ENCODE assay signal across 22 cellular contexts in the genomic region with DNA sequence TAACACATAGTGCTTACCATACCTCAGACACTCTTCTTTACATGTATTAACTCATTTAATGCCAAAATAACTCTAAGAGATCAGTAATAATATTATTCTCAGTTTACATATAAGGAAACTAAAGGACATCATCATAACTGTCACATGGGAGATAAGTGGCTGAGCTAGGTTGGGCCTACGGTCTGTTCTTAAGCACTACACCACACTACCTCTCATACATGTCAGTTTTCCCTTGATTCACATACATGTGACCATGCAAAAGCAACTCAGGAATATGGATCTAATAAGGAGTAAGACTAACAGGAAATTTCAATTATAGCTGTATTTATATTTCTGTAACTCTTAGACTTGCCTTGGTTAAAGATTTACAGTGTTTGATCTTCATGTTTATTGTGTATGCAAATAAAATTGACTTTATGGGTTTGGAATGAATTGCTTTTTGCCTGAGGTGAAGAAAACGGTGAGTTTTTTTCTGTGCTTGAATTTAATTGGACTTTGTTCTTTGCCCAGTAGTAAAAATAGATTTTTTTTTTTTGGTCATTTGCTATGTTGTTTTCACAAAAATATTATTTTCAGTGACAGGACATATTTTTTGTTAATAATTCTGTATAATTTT.
DNase-seq lines count a peak whose midpoint lies in the region; ATAC-seq, FAIRE-seq and TF ChIP-seq lines count a peak whose summit lies in the region.
"Had no signal": no experiment of that assay in that cellular context is flagged by ENCODE, and none has a peak within 500 bp of the region (broad histone marks: within the 10 kb centered on the region; RNA-seq: fewer than 3 reads in every experiment).

No MANE protein-coding gene starts in this region.

- TF ChIP-seq POLR2A in right lobe of liver (IDR thresholded peaks at IDR 0.05) (no peak), transverse colon (IDR thresholded peaks at IDR 0.05) (no peak)

- TF ChIP-seq CTCF in LNCaP clone FGC (IDR thresholded peaks at IDR 0.05; ENCODE audit: control insufficient read depth, extremely low read depth, insufficient read depth) (no peak), right lobe of liver (IDR thresholded peaks at IDR 0.05) (no peak), transverse colon (IDR thresholded peaks at IDR 0.05) (no peak)

- no peaks in the 10 kb centered on the region for H3K9me3 ChIP-seq in right lobe of liver
- H3K9me3 ChIP-seq in transverse colon, result no peaks in the 10 kb centered on the region
- H3K9me3 ChIP-seq: BLaER1 treated with 17β-estradiol and CSF1 and Interleukin-3, amounts not matched to agents 10 nM and 100 nM; Peyer's patch had no signal

- 37% methylated on average over 2 of the region's 2 CpGs for WGBS in right lobe of liver (ENCODE audit: insufficient coverage, low coverage, low lambda C conversion rate, missing lambda C conversion rate)
- WGBS in transverse colon (ENCODE audit: low coverage in 1 of 2), 2 donors, result 46 to 49% methylated on average over 2 of the region's 2 CpGs

- intact Hi-C loops in right lobe of liver (cut with DNase I) (no loop called here), transverse colon (cut with DNase I; ENCODE audit: low total_unique reads) (no loop called here)

- no peak overlapping the region; the same call in 1 of the 2 replicates for H3K4me3 ChIP-seq in LNCaP clone FGC (ENCODE audit: low read depth, low read length)
- no peak overlapping the region for H3K4me3 ChIP-seq in right lobe of liver
- no peak overlapping the region for H3K4me3 ChIP-seq in transverse colon
- H3K4me3 ChIP-seq: BLaER1 treated with 17β-estradiol and CSF1 and Interleukin-3, amounts not matched to agents 10 nM and 100 nM; K562; Peyer's patch had no signal

- no peak for TF ChIP-seq EP300 in transverse colon (IDR thresholded peaks at IDR 0.05; ENCODE audit: low read depth)

- H3K4me1 ChIP-seq in right lobe of liver, result peaks cover 0 to 16% (median 4%) of the 10 kb centered on the region in 4 donors
- peaks cover 0 to 75% (median 15%) of the 10 kb centered on the region in 4 donors for H3K4me1 ChIP-seq in transverse colon
- H3K4me1 ChIP-seq: Peyer's patch had no signal

- ATAC-seq in right lobe of liver (peak; percentile 65 to 79 (median 76)), HG03196 (IDR thresholded peaks at IDR 0.05; ENCODE audit: unreplicated experiment) (no peak)
- ATAC-seq: CD8-positive, alpha-beta T cell; HCT116; K562 had no signal

- H3K27ac ChIP-seq in right lobe of liver (peak overlapping the region in 2 of 3 donors; percentile 6 to 11), transverse colon (peak overlapping the region; percentile 12 to 66 (median 17))
- H3K27ac ChIP-seq: BLaER1 treated with 17β-estradiol and CSF1 and Interleukin-3, amounts not matched to agents 10 nM and 100 nM; Peyer's patch had no signal

- in situ Hi-C loops in transverse colon (cut with MboI; ENCODE audit: low pct_ligation_motif_present in 1 of 4, low pct_unique_long_range_greater_than_20kb in 1 of 4, low sequenced_read_pairs in 3 of 4), result no loop called here

- FAIRE-seq in colon (lab: Jason Lieb, UNC), result peak; percentile 95
- FAIRE-seq: GM12892, H1, K562 had no signal

- DNase-seq in LNCaP clone FGC (ENCODE audit: low read depth), result peak; percentile 70
- DNase-seq in right lobe of liver, result no peak
- DNase-seq in transverse colon, result no peak
- DNase-seq in NCI-H345 (lab: John Stamatoyannopoulos, UW), result no peak
- DNase-seq in SW480 (ENCODE audit: low spot score), result no peak
- DNase-seq: Calu3; CD8-positive, alpha-beta T cell; NCI-H1092; NCI-H1436; NCI-H187 treated with DMSO at 0.1 percent for 48 hours; NCI-H2227 treated with DMSO at 0.1 percent for 48 hours; NCI-H510A treated with DMSO at 0.1 percent for 48 hours; NCI-H774; NK-92 treated with Interleukin-12 subunit alpha and Interleukin-12 subunit beta, amount 100 ng/mL, for 24 hours; Peyer's patch had no signal

- H3K36me3 ChIP-seq in right lobe of liver, result peaks cover 0 to 12% (median 5%) of the 10 kb centered on the region in 4 donors
- H3K36me3 ChIP-seq in transverse colon, result peaks cover 0 to 22% (median 11%) of the 10 kb centered on the region in 4 donors

- H3K27me3 ChIP-seq in right lobe of liver (no peaks in the 10 kb centered on the region), transverse colon (no peaks in the 10 kb centered on the region)
- H3K27me3 ChIP-seq: BLaER1 treated with 17β-estradiol and CSF1 and Interleukin-3, amounts not matched to agents 10 nM and 100 nM; Peyer's patch had no signal
